8 cellular contexts compared by ENCODE assay signal in the genomic region with DNA sequence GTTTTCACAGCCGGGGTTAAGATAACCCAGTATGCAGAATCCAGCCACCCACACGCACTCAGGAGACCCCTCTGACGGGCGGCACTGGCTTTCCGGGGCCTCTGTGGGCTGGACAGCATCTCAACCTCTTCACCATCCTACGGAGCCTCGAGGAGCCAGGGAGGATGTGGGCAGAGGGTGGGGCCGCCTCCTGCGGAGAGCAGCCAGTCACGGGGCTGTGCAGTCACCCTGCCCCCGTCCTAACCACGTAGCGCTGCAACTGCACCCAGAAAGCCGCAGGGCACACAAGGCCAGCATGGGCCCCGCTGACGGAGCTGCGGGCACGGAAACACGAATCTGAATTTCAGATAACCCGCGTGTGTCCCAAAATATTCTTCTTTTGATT.
A peak's percentile ranks its signal among the peaks of the same experiment; 100 is the strongest.
DNase-seq lines count a peak whose midpoint lies in the region; ATAC-seq and TF ChIP-seq lines count a peak whose summit lies in the region.

No MANE protein-coding gene starts in this region.

- in situ Hi-C loops in IMR-90 (cut with MboI; ENCODE audit: low sequenced_read_pairs) = no loop called here

- no peak overlapping the region for H3K23ac ChIP-seq in IMR-90 (ENCODE audit: low read depth, low read length)

- H3K9me3 ChIP-seq in CD8-positive, alpha-beta T cell (ENCODE audit: low read length) = no peaks in the 10 kb centered on the region
- no peaks in the 10 kb centered on the region for H3K9me3 ChIP-seq in IMR-90 (ENCODE audit: control insufficient read depth, insufficient read depth, low read length)

- no peak overlapping the region for H3K18ac ChIP-seq in IMR-90 (ENCODE audit: low read depth, low read length)

- H4K5ac ChIP-seq in IMR-90 (ENCODE audit: low read depth, low read length) = no peak overlapping the region

- no peaks in the 10 kb centered on the region for H3K9me3 Mint-ChIP-seq in CD8-positive, alpha-beta T cell
- H3K9me3 Mint-ChIP-seq in activated CD4-positive, alpha-beta T cell treated with anti-CD3 and anti-CD28 coated beads, Interleukin-2, amount 10 ng/mL, durations not matched to agents 24 days and 14 days = no peaks in the 10 kb centered on the region

- WGBS in IMR-90 (ENCODE audit: extremely low coverage in 2 of 2, insufficient read length in 1 of 2), 2 experiments = 62% methylated on average over 9 of the region's 21 CpGs; no CpG with 5 or more reads in 1 of the 2 experiments

- H2BK15ac ChIP-seq in IMR-90 (ENCODE audit: low read depth, low read length) = no peak overlapping the region

- H2AK9ac ChIP-seq in IMR-90 (replicated peaks; ENCODE audit: low read depth, low read length, poor library complexity) = peak overlapping the region; percentile 23

- H3K14ac ChIP-seq in IMR-90 (replicated peaks; ENCODE audit: low read depth, low read length) = no peak overlapping the region

- H3K9me1 ChIP-seq in IMR-90 (ENCODE audit: insufficient read depth, low read length) = 0 out of 2 replicates have a peak, but pooled peaks cover 6% of the 10 kb centered on the region

- H3K4me3 Mint-ChIP-seq in CD8-positive, alpha-beta T cell = peak overlapping the region; percentile 94
- H3K4me3 Mint-ChIP-seq in activated CD4-positive, alpha-beta T cell treated with anti-CD3 and anti-CD28 coated beads, Interleukin-2, amount 10 ng/mL, durations not matched to agents 24 days and 14 days = peak overlapping the region; percentile 85

- peaks cover 36% of the 10 kb centered on the region for H3K36me3 Mint-ChIP-seq in CD8-positive, alpha-beta T cell
- peaks cover 18% of the 10 kb centered on the region for H3K36me3 Mint-ChIP-seq in activated CD4-positive, alpha-beta T cell treated with anti-CD3 and anti-CD28 coated beads, Interleukin-2, amount 10 ng/mL, durations not matched to agents 24 days and 14 days (ENCODE audit: low read depth)

- H3K27me3 Mint-ChIP-seq in CD8-positive, alpha-beta T cell (ENCODE audit: low read depth) = no peaks in the 10 kb centered on the region
- H3K27me3 Mint-ChIP-seq in activated CD4-positive, alpha-beta T cell treated with anti-CD3 and anti-CD28 coated beads, Interleukin-2, amount 10 ng/mL, durations not matched to agents 24 days and 14 days = no peaks in the 10 kb centered on the region

- no peak overlapping the region for H3K56ac ChIP-seq in IMR-90 (ENCODE audit: extremely low read depth, insufficient read depth, low read length)

- dilution Hi-C loops in IMR-90 (cut with HindIII; ENCODE audit: low sequenced_read_pairs, unreplicated experiment) = no loop called here

- H3K4me1 ChIP-seq in CD8-positive, alpha-beta T cell (ENCODE audit: insufficient read depth, low read length) = peaks cover 65% of the 10 kb centered on the region
- H3K4me1 ChIP-seq in IMR-90 (ENCODE audit: control insufficient read depth, insufficient read depth, low read length) = peaks cover 4% of the 10 kb centered on the region

- H3K4me1 Mint-ChIP-seq in CD8-positive, alpha-beta T cell (ENCODE audit: low read depth) = peaks cover 67% of the 10 kb centered on the region
- peaks cover 59% of the 10 kb centered on the region for H3K4me1 Mint-ChIP-seq in activated CD4-positive, alpha-beta T cell treated with anti-CD3 and anti-CD28 coated beads, Interleukin-2, amount 10 ng/mL, durations not matched to agents 24 days and 14 days

- no peak for TF ChIP-seq CTCF in CD8-positive, alpha-beta T cell (IDR thresholded peaks at IDR 0.05)
- no peak for TF ChIP-seq CTCF in IMR-90 (conservative IDR thresholded peaks at IDR 0.05; ENCODE audit: low read depth, low read length)

- H4K91ac ChIP-seq in IMR-90 (ENCODE audit: insufficient read depth, low read depth, low read length) = no peak overlapping the region

- H2BK5ac ChIP-seq in IMR-90 (ENCODE audit: low read depth, low read length, poor library complexity, severe bottlenecking) = no peak overlapping the region

- peaks cover 13% of the 10 kb centered on the region for H3K36me3 ChIP-seq in CD8-positive, alpha-beta T cell (ENCODE audit: insufficient read depth, low read length)
- H3K36me3 ChIP-seq in IMR-90 (ENCODE audit: control insufficient read depth, insufficient read depth, low read length) = peaks cover 2% of the 10 kb centered on the region; the same call in 1 of the 2 replicates

- H2BK20ac ChIP-seq in IMR-90 (ENCODE audit: low read depth, low read length) = no peak overlapping the region

- peak overlapping the region; percentile 65 for H3K4me3 ChIP-seq in CD8-positive, alpha-beta T cell (ENCODE audit: low read depth, low read length)
- H3K4me3 ChIP-seq in IMR-90 (ENCODE audit: insufficient read depth, low read depth, low read length) = no peak overlapping the region

- H3K4ac ChIP-seq in IMR-90 (ENCODE audit: low read depth, low read length) = 0 out of 2 replicates have a peak overlapping the region, but pooled peaks have one; percentile 48

- H3K4me2 ChIP-seq in IMR-90 (ENCODE audit: low read depth, low read length) = no peak overlapping the region

- no peak for TF ChIP-seq POLR2A in IMR-90 (IDR thresholded peaks at IDR 0.05; ENCODE audit: low read depth, low read length)

- no peak overlapping the region for H4K8ac ChIP-seq in IMR-90 (ENCODE audit: low read depth in 2 of 2, low read length in 2 of 2)

- H2AK5ac ChIP-seq in IMR-90 (ENCODE audit: low read depth, low read length) = no peak overlapping the region; the same call in 1 of the 2 replicates

- H3K9ac ChIP-seq in IMR-90 (ENCODE audit: low read depth, low read length) = no peak overlapping the region

- H3K27me3 ChIP-seq in CD8-positive, alpha-beta T cell (ENCODE audit: insufficient read depth, low read length) = no peaks in the 10 kb centered on the region
- H3K27me3 ChIP-seq in IMR-90 (ENCODE audit: control insufficient read depth, insufficient read depth, low read length) = no peaks in the 10 kb centered on the region

- H3K79me1 ChIP-seq in IMR-90 (ENCODE audit: low read depth in 1 of 2, low read length in 2 of 2) = peaks cover 0 to 5% of the 10 kb centered on the region in 2 experiments; a peak in 2 of 4 replicates

- peak overlapping the region; percentile 98 for H3K27ac Mint-ChIP-seq in CD8-positive, alpha-beta T cell
- H3K27ac Mint-ChIP-seq in activated CD4-positive, alpha-beta T cell treated with anti-CD3 and anti-CD28 coated beads, Interleukin-2, amount 10 ng/mL, durations not matched to agents 24 days and 14 days = peak overlapping the region; percentile 93

- BruUV-seq in IMR-90 (replicated peaks; lab: Mats Ljungman, UMichigan) = no TSS peak

- DNase-seq in CD8-positive, alpha-beta T cell = peak; percentile 84 to 98 (median 90)
- no peak for DNase-seq in IMR-90
- DNase-seq in activated CD4-positive, alpha-beta T cell treated with anti-CD3 and anti-CD28 coated beads, Interleukin-2, amount 10 ng/mL, durations not matched to agents 24 days and 14 days = peak; percentile 97
- DNase-seq in effector CD8-positive, alpha-beta T cell (lab: John Stamatoyannopoulos, UW) = peak; percentile 64
- peak; percentile 78 for DNase-seq in sciatic nerve (ENCODE audit: low spot score)
- no peak for DNase-seq in HT-29 (ENCODE audit: low spot score)
- DNase-seq in NCI-H2081 (lab: John Stamatoyannopoulos, UW) = no peak

- POLR2A ChIA-PET in CD8-positive, alpha-beta T cell (lab: Charles Lee) = interaction anchor here (0.6 to 3.0 kb wide), 6 partner anchors 11 to 159 kb away, joined by 3 to 34 read pairs (median 5); no protein-coding TSS in a partner anchor
- POLR2A ChIA-PET in IMR-90 (lab: Charles Lee; ENCODE audit: unreplicated experiment) = no interaction called here

- CTCF ChIA-PET in CD8-positive, alpha-beta T cell (lab: Charles Lee) = interaction anchor here (1.2 kb wide), 1 partner anchor 21 kb away, joined by 3 read pairs; no protein-coding TSS in a partner anchor
- CTCF ChIA-PET in IMR-90 (lab: Yijun Ruan, JAX) = no interaction called here

- TF ChIP-seq RAD21 in IMR-90 (IDR thresholded peaks at IDR 0.05; ENCODE audit: low read length) = no peak

- ATAC-seq in CD8-positive, alpha-beta T cell = peak; percentile 87
- ATAC-seq in GM21390 (IDR thresholded peaks at IDR 0.05; ENCODE audit: unreplicated experiment) (peak; percentile 95), IMR-90 (ENCODE audit: low read depth) (peak; percentile 44; the same call in 1 of the 2 replicates), sciatic nerve (peak; percentile 89)

- intact Hi-C loops in CD8-positive, alpha-beta T cell (cut with DNase I, micrococcal nuclease) = loop anchor here (1.0 to 10.0 kb wide), 10 partner anchors 14 to 374 kb away; partner anchors contain the start of gene SNX8 (in 1 of the 2)
- intact Hi-C loops in IMR-90 (cut with micrococcal nuclease) (no loop called here), sciatic nerve (cut with DNase I) (loop anchor here (5.0 kb wide), 1 partner anchor 1362 kb away; the partner anchor contains the start of gene SDK1)
- intact Hi-C loops in activated CD4-positive, alpha-beta T cell treated with anti-CD3 and anti-CD28 coated beads, Interleukin-2, amount 10 ng/mL, durations not matched to agents 24 days and 14 days (cut with micrococcal nuclease) = loop anchor here (1.0 to 5.0 kb wide), 5 partner anchors 14 to 172 kb away; no protein-coding TSS in a partner anchor

- peak overlapping the region; percentile 95 for H3K27ac ChIP-seq in CD8-positive, alpha-beta T cell (ENCODE audit: low read depth, low read length)
- H3K27ac ChIP-seq in IMR-90 (ENCODE audit: insufficient read depth, low read length) = no peak overlapping the region

- no peak overlapping the region for H2BK120ac ChIP-seq in IMR-90 (ENCODE audit: low read depth, low read length)

- H2AFZ ChIP-seq in IMR-90 (replicated peaks; ENCODE audit: low read length, poor library complexity) = peak overlapping the region; percentile 39

- no peaks in the 10 kb centered on the region for H4K20me1 ChIP-seq in IMR-90 (ENCODE audit: insufficient read depth, low read length)

TF ChIP-seq in IMR-90, 13 proteins besides CTCF, POLR2A, EP300 and RAD21 (continues in another document):
- TF ChIP-seq USF2 (IDR thresholded peaks at IDR 0.05; ENCODE audit: low read depth, low read length) (no peak), FOS (IDR thresholded peaks at IDR 0.05; ENCODE audit: low read depth, low read length) (no peak), SMC3 (IDR thresholded peaks at IDR 0.05; ENCODE audit: low read depth, low read length) (no peak), MXI1 (IDR thresholded peaks at IDR 0.05; ENCODE audit: borderline replicate concordance, low read depth, low read length) (no peak), CHD1 (IDR thresholded peaks at IDR 0.05; ENCODE audit: low read depth, low read length) (no peak), CEBPB (IDR thresholded peaks at IDR 0.05; ENCODE audit: low read depth, low read length) (no peak), MAZ (IDR thresholded peaks at IDR 0.05; ENCODE audit: borderline replicate concordance, low read depth, low read length) (no peak), BHLHE40 (IDR thresholded peaks at IDR 0.05; ENCODE audit: low read depth, low read length) (no peak), MAFK (IDR thresholded peaks at IDR 0.05; ENCODE audit: low read depth, low read length) (no peak)

Comparison
In these comparisons a context has a peak if more than half of its experiments do, and no peak if none do; other contexts are left out.
1. ATAC-seq: peak in every context shown above with its lines; median percentile 95 in GM21390; 89 in sciatic nerve; 87 in CD8-positive, alpha-beta T cell; 44 in IMR-90.
2. DNase-seq: peak in CD8-positive, alpha-beta T cell (7 of 7), activated CD4-positive, alpha-beta T cell treated with anti-CD3 and anti-CD28 coated beads, Interleukin-2, amount 10 ng/mL, durations not matched to agents 24 days and 14 days (single experiment), effector CD8-positive, alpha-beta T cell (single experiment) and sciatic nerve (single experiment); none in IMR-90 (single experiment), HT-29 (single experiment) and NCI-H2081 (0 of 2).